ENCODE assay signal across 9 cellular contexts in the genomic region with DNA sequence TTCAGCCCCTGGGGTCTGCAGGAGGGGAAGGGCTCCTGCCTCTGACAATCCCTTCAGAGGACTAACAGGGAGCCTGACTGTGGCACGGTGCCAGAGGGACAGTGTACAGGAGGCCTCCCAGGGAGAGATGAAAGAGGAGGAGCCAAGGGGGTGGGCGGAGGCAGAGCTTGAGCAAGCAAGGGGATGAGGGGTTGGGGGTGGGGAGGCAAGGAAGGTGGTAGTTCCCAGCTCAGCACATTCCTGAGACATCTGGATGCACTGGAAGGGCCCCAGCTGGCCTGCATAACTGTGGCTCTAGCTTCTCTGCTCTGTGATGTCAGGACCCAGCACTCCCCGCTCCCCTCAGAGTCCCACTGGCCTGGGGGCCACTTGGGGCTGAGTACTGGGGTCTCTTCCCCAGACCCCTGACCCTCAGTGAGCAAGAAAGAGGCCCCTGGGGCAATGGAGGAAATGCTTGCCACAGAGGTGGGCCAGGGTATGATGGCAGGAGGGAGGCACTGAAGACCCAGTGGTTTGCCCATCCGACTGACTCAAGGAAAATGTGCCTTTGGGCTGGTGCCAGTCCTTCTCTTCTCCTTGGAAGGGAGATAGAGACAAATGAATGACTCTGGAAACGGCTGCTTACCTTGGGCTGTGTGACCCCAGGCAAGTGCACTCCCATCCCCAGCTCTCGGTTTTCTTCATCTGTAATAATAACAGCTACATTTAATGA. TPM values are rescaled to one million over a fixed set of nuclear protein-coding genes. Genes with fewer than 3 reads are reported as not detected.
A peak's percentile ranks its signal among the peaks of the same experiment; 100 is the strongest.
DNase-seq lines count a peak whose midpoint lies in the region; ATAC-seq and TF ChIP-seq lines count a peak whose summit lies in the region.
"Had no signal": no experiment of that assay in that cellular context is flagged by ENCODE, and none has a peak within 500 bp of the region (broad histone marks: within the 10 kb centered on the region; RNA-seq: fewer than 3 reads in every experiment).

No MANE protein-coding gene starts in this region.

- H3K4me1 ChIP-seq in transverse colon: peaks cover 10 to 62% (median 38%) of the 10 kb centered on the region in 4 donors
- peaks cover 0 to under 1% of the 10 kb centered on the region in 2 donors for H3K4me1 ChIP-seq in naive thymus-derived CD4-positive, alpha-beta T cell (ENCODE audit: control insufficient read depth in 2 of 2, insufficient read depth in 2 of 2, low read length in 2 of 2)

- CTCF ChIA-PET in WTC11 (lab: Charles Lee): interaction anchor here (0.6 to 5.4 kb wide), 17 partner anchors 9 to 239 kb away, joined by 3 to 73 read pairs (median 4); a partner anchor contains a TSS
- CTCF ChIA-PET in activated CD8-positive, alpha-beta T cell treated with anti-CD3 and anti-CD28 coated beads, Interleukin-2, amount 10 ng/mL, durations not matched to agents 7 days and 5 days (lab: Charles Lee): interaction anchor here (1.2 to 1.7 kb wide), 2 partner anchors 51 to 53 kb away, joined by 4 read pairs; no protein-coding TSS in a partner anchor
- CTCF ChIA-PET in naive thymus-derived CD4-positive, alpha-beta T cell (lab: Charles Lee): interaction anchor here (1.6 to 2.4 kb wide), 2 partner anchors 18 to 19 kb away, joined by 3 to 8 read pairs; no protein-coding TSS in a partner anchor

- H3K4me1 Mint-ChIP-seq in WTC11: peaks cover 51% of the 10 kb centered on the region
- peaks cover 2% of the 10 kb centered on the region for H3K4me1 Mint-ChIP-seq in activated CD8-positive, alpha-beta T cell treated with anti-CD3 and anti-CD28 coated beads, Interleukin-2, amount 10 ng/mL, durations not matched to agents 7 days and 5 days (ENCODE audit: low read depth)
- H3K4me1 Mint-ChIP-seq in naive thymus-derived CD4-positive, alpha-beta T cell: peaks cover 0 to 7% (median 2%) of the 10 kb centered on the region in 7 donors

- peak overlapping the region; percentile 43 for H3K4me3 Mint-ChIP-seq in WTC11
- H3K4me3 Mint-ChIP-seq in activated CD8-positive, alpha-beta T cell treated with anti-CD3 and anti-CD28 coated beads, Interleukin-2, amount 10 ng/mL, durations not matched to agents 7 days and 5 days: no peak overlapping the region
- H3K4me3 Mint-ChIP-seq in naive thymus-derived CD4-positive, alpha-beta T cell: no peak overlapping the region

- TF ChIP-seq CTCF in WTC11 (IDR thresholded peaks at IDR 0.05): no peak
- no peak for TF ChIP-seq CTCF in transverse colon (IDR thresholded peaks at IDR 0.05)

- H3K27ac Mint-ChIP-seq in WTC11: peak overlapping the region; percentile 96
- H3K27ac Mint-ChIP-seq in activated CD8-positive, alpha-beta T cell treated with anti-CD3 and anti-CD28 coated beads, Interleukin-2, amount 10 ng/mL, durations not matched to agents 7 days and 5 days: no peak overlapping the region
- no peak overlapping the region for H3K27ac Mint-ChIP-seq in naive thymus-derived CD4-positive, alpha-beta T cell

- no peak for TF ChIP-seq POLR2A in transverse colon (IDR thresholded peaks at IDR 0.05)

- H3K4me3 ChIP-seq in transverse colon: no peak overlapping the region
- no peak overlapping the region for H3K4me3 ChIP-seq in naive thymus-derived CD4-positive, alpha-beta T cell (ENCODE audit: low read length)
- H3K4me3 ChIP-seq: BLaER1 treated with 17β-estradiol and CSF1 and Interleukin-3, amounts not matched to agents 10 nM and 100 nM had no signal

- in situ Hi-C loops in transverse colon (cut with MboI; ENCODE audit: low pct_ligation_motif_present in 1 of 4, low pct_unique_long_range_greater_than_20kb in 1 of 4, low sequenced_read_pairs in 3 of 4): no loop called here

- no peaks in the 10 kb centered on the region for H3K36me3 ChIP-seq in transverse colon
- H3K36me3 ChIP-seq in naive thymus-derived CD4-positive, alpha-beta T cell (ENCODE audit: control insufficient read depth in 2 of 3, insufficient read depth in 3 of 3, low read length in 3 of 3): no peaks in the 10 kb centered on the region
- H3K36me3 ChIP-seq: BLaER1 treated with 17β-estradiol and CSF1 and Interleukin-3, amounts not matched to agents 10 nM and 100 nM had no signal

- H3K27me3 ChIP-seq in transverse colon: no peaks in the 10 kb centered on the region
- no peaks in the 10 kb centered on the region for H3K27me3 ChIP-seq in naive thymus-derived CD4-positive, alpha-beta T cell (ENCODE audit: control insufficient read depth in 2 of 2, insufficient read depth in 2 of 2, low read length in 2 of 2)

- no peak for TF ChIP-seq EP300 in transverse colon (IDR thresholded peaks at IDR 0.05; ENCODE audit: low read depth)

- H3K27ac ChIP-seq in transverse colon: peak overlapping the region; percentile 64 to 73 (median 72)
- no peak overlapping the region for H3K27ac ChIP-seq in naive thymus-derived CD4-positive, alpha-beta T cell (ENCODE audit: low read depth, low read length)
- H3K27ac ChIP-seq: BLaER1 treated with 17β-estradiol and CSF1 and Interleukin-3, amounts not matched to agents 10 nM and 100 nM had no signal

- peak; percentile 71 for ATAC-seq in WTC11
- no peak for ATAC-seq in activated CD8-positive, alpha-beta T cell treated with anti-CD3 and anti-CD28 coated beads, Interleukin-2, amount 10 ng/mL, durations not matched to agents 7 days and 5 days
- ATAC-seq in naive thymus-derived CD4-positive, alpha-beta T cell: no peak

- WGBS in transverse colon (ENCODE audit: low coverage in 1 of 2), 2 donors: 55 to 60% methylated on average over 2 to 6 of the region's 6 CpGs

- peak; percentile 31 for DNase-seq in NCI-H146 (lab: John Stamatoyannopoulos, UW)
- no peak for DNase-seq in NCI-H146 treated with DMSO at 0.1 percent for 48 hours (lab: John Stamatoyannopoulos, UW; ENCODE audit: unreplicated experiment)
- DNase-seq in WTC11 (ENCODE audit: low spot score): peak; percentile 91
- peak; percentile 91 for DNase-seq in iPS-NIHi7 (ENCODE audit: extremely low spot score)
- peak; percentile 76 for DNase-seq in transverse colon
- no peak for DNase-seq in activated CD8-positive, alpha-beta T cell treated with anti-CD3 and anti-CD28 coated beads, Interleukin-2, amount 10 ng/mL, durations not matched to agents 7 days and 5 days
- DNase-seq in naive thymus-derived CD4-positive, alpha-beta T cell: no peak
- no peak for DNase-seq in activated CD4-positive, alpha-beta T cell treated with anti-CD3 and anti-CD28 coated beads for 1 hour

- H3K27me3 Mint-ChIP-seq in WTC11 (ENCODE audit: low read depth): no peaks in the 10 kb centered on the region
- H3K27me3 Mint-ChIP-seq in activated CD8-positive, alpha-beta T cell treated with anti-CD3 and anti-CD28 coated beads, Interleukin-2, amount 10 ng/mL, durations not matched to agents 7 days and 5 days (ENCODE audit: low read depth): peaks cover 14% of the 10 kb centered on the region
- peaks cover 0 to 20% (median 0%) of the 10 kb centered on the region in 5 donors for H3K27me3 Mint-ChIP-seq in naive thymus-derived CD4-positive, alpha-beta T cell

- no peaks in the 10 kb centered on the region for H3K9me3 Mint-ChIP-seq in WTC11
- no peaks in the 10 kb centered on the region for H3K9me3 Mint-ChIP-seq in activated CD8-positive, alpha-beta T cell treated with anti-CD3 and anti-CD28 coated beads, Interleukin-2, amount 10 ng/mL, durations not matched to agents 7 days and 5 days (ENCODE audit: insufficient read depth)
- no peaks in the 10 kb centered on the region for H3K9me3 Mint-ChIP-seq in naive thymus-derived CD4-positive, alpha-beta T cell

- H3K36me3 Mint-ChIP-seq in WTC11: no peaks in the 10 kb centered on the region
- no peaks in the 10 kb centered on the region for H3K36me3 Mint-ChIP-seq in activated CD8-positive, alpha-beta T cell treated with anti-CD3 and anti-CD28 coated beads, Interleukin-2, amount 10 ng/mL, durations not matched to agents 7 days and 5 days (ENCODE audit: low read depth)
- no peaks in the 10 kb centered on the region for H3K36me3 Mint-ChIP-seq in naive thymus-derived CD4-positive, alpha-beta T cell

- POLR2A ChIA-PET in WTC11 (lab: Charles Lee): interaction anchor here (0.9 to 3.9 kb wide), 5 partner anchors 13 to 53 kb away, joined by 3 to 23 read pairs (median 6); a partner anchor contains a TSS
- POLR2A ChIA-PET in activated CD8-positive, alpha-beta T cell treated with anti-CD3 and anti-CD28 coated beads, Interleukin-2, amount 10 ng/mL, durations not matched to agents 7 days and 5 days (lab: Charles Lee): no interaction called here
- POLR2A ChIA-PET in naive thymus-derived CD4-positive, alpha-beta T cell (lab: Charles Lee): interaction anchor here (1.3 kb wide), 1 partner anchor 42 kb away, joined by 5 read pairs; no protein-coding TSS in a partner anchor

- intact Hi-C loops in transverse colon (cut with DNase I; ENCODE audit: low total_unique reads): no loop called here
- intact Hi-C loops in naive thymus-derived CD4-positive, alpha-beta T cell (cut with micrococcal nuclease): no loop called here

- no peaks in the 10 kb centered on the region for H3K9me3 ChIP-seq in transverse colon
- no peaks in the 10 kb centered on the region for H3K9me3 ChIP-seq in naive thymus-derived CD4-positive, alpha-beta T cell (ENCODE audit: control insufficient read depth in 2 of 3, low read length in 3 of 3)
- H3K9me3 ChIP-seq: BLaER1 treated with 17β-estradiol and CSF1 and Interleukin-3, amounts not matched to agents 10 nM and 100 nM had no signal

TF ChIP-seq in WTC11, 78 proteins besides CTCF, POLR2A, EP300 and RAD21 (continues in another document):
- no peak for TF ChIP-seq GTF2I (CRISPR knock-in tag; conservative IDR thresholded peaks at IDR 0.05)
- TF ChIP-seq IRF2 (CRISPR knock-in tag; IDR thresholded peaks at IDR 0.05; ENCODE audit: borderline replicate concordance, low read depth): no peak
- no peak for TF ChIP-seq CBFB (CRISPR knock-in tag; IDR thresholded peaks at IDR 0.05; ENCODE audit: low read depth)

RNA-seq across cellular contexts. Expression of a gene that starts 13.3 kb away (rescaled TPM):
- total RNA-seq in WTC11 (2021): 10.9 to 12.6 TPM (median 11.4 TPM) in 3 replicates
- total RNA-seq in transverse colon: 10 to 100 TPM; 35.8 to 50.7 (median 41.6) TPM
- total RNA-seq in activated CD8-positive, alpha-beta T cell treated with anti-CD3 and anti-CD28 coated beads, Interleukin-2, amount 10 ng/mL, durations not matched to agents 7 days and 5 days: not detected
- total RNA-seq in naive thymus-derived CD4-positive, alpha-beta T cell: not detected
- not detected for polyA plus RNA-seq in naive thymus-derived CD4-positive, alpha-beta T cell

RNA-seq across cellular contexts. Expression of a gene that starts 56.5 kb away (rescaled TPM):
- 107 to 139 TPM (median 115 TPM) in 3 replicates for total RNA-seq in WTC11 (2021)
- 100 to 1,000 TPM in 1 of 4 donors, 10 to 100 TPM in 3; 56.4 to 105 (median 67.7) TPM for total RNA-seq in transverse colon
- total RNA-seq in activated CD8-positive, alpha-beta T cell treated with anti-CD3 and anti-CD28 coated beads, Interleukin-2, amount 10 ng/mL, durations not matched to agents 7 days and 5 days: 100 to 1,000 TPM; 151 to 152 TPM
- total RNA-seq in naive thymus-derived CD4-positive, alpha-beta T cell: 100 to 1,000 TPM; 146 to 291 (median 263) TPM
- polyA plus RNA-seq in naive thymus-derived CD4-positive, alpha-beta T cell: 10 to 100 TPM; 41.5 to 70.5 TPM

Comparison
In these comparisons a context has a peak if more than half of its experiments do, and no peak if none do; other contexts are left out.
1. DNase-seq: peak in NCI-H146 (single experiment), WTC11 (single experiment), iPS-NIHi7 (single experiment) and transverse colon (single experiment); none in NCI-H146 treated with DMSO at 0.1 percent for 48 hours (single experiment), activated CD8-positive, alpha-beta T cell treated with anti-CD3 and anti-CD28 coated beads, Interleukin-2, amount 10 ng/mL, durations not matched to agents 7 days and 5 days (single experiment), naive thymus-derived CD4-positive, alpha-beta T cell (0 of 9) and activated CD4-positive, alpha-beta T cell treated with anti-CD3 and anti-CD28 coated beads for 1 hour (single experiment).
2. RNA of a gene that starts 13.3 kb away (total RNA-seq): 35.8 to 50.7 TPM in transverse colon and 10.9 to 12.6 TPM in WTC11; not detected in activated CD8-positive, alpha-beta T cell treated with anti-CD3 and anti-CD28 coated beads, Interleukin-2, amount 10 ng/mL, durations not matched to agents 7 days and 5 days and not detected in naive thymus-derived CD4-positive, alpha-beta T cell; every median in the first group is over 10 times any median in the second.